In genomic region chr3:5126586-5126985, GRCh38 we compare ENCODE assay signal across 11 cellular contexts. TPM values are rescaled to one million over a fixed set of nuclear protein-coding genes. Genes with fewer than 3 reads are reported as not detected.
DNase-seq lines count a peak whose midpoint lies in the region; ATAC-seq and TF ChIP-seq lines count a peak whose summit lies in the region.
"Had no signal": no experiment of that assay in that cellular context is flagged by ENCODE, and none has a peak within 500 bp of the region (broad histone marks: within the 10 kb centered on the region; RNA-seq: fewer than 3 reads in every experiment).

No MANE protein-coding gene starts in this region.

- CTCF ChIA-PET in activated naive CD4-positive, alpha-beta T cell treated with anti-CD3 and anti-CD28 coated beads, Interleukin-2, amount 10 ng/mL, durations not matched to agents 7 days and 5 days (lab: Charles Lee): interaction anchor here (1.3 kb wide), 1 partner anchor 11 kb away, joined by 3 read pairs; no protein-coding TSS in a partner anchor

- no peak for TF ChIP-seq CTCF in thoracic aorta (IDR thresholded peaks at IDR 0.05)
- TF ChIP-seq CTCF in adrenal gland (IDR thresholded peaks at IDR 0.05): no peak

- no peaks in the 10 kb centered on the region for H3K9me3 Mint-ChIP-seq in activated naive CD4-positive, alpha-beta T cell treated with anti-CD3 and anti-CD28 coated beads, Interleukin-2, amount 50 U/mL, for 72 hours
- no peaks in the 10 kb centered on the region for H3K9me3 Mint-ChIP-seq in activated naive CD4-positive, alpha-beta T cell treated with anti-CD3 and anti-CD28 coated beads, Interleukin-2, amount 10 ng/mL, durations not matched to agents 7 days and 5 days

- peak overlapping the region; percentile 85 to 99 for H3K27ac Mint-ChIP-seq in activated naive CD4-positive, alpha-beta T cell treated with anti-CD3 and anti-CD28 coated beads, Interleukin-2, amount 50 U/mL, for 72 hours
- H3K27ac Mint-ChIP-seq in activated naive CD4-positive, alpha-beta T cell treated with anti-CD3 and anti-CD28 coated beads, Interleukin-2, amount 10 ng/mL, durations not matched to agents 7 days and 5 days: no peak overlapping the region

- H3K27me3 Mint-ChIP-seq in activated naive CD4-positive, alpha-beta T cell treated with anti-CD3 and anti-CD28 coated beads, Interleukin-2, amount 10 ng/mL, durations not matched to agents 7 days and 5 days: no peaks in the 10 kb centered on the region
- H3K27me3 Mint-ChIP-seq: T-helper 17 cell had no signal

- intact Hi-C loops in adrenal gland (cut with DNase I): no loop called here

- peak; percentile 57 for TF ChIP-seq POLR2A in erythroblast (IDR thresholded peaks at IDR 0.05; ENCODE audit: low read length)
- TF ChIP-seq POLR2A in adrenal gland (IDR thresholded peaks at IDR 0.05): no peak

- H3K4me3 Mint-ChIP-seq in activated naive CD4-positive, alpha-beta T cell treated with anti-CD3 and anti-CD28 coated beads, Interleukin-2, amount 10 ng/mL, durations not matched to agents 7 days and 5 days: no peak overlapping the region

- H3K36me3 Mint-ChIP-seq in activated naive CD4-positive, alpha-beta T cell treated with anti-CD3 and anti-CD28 coated beads, Interleukin-2, amount 50 U/mL, for 72 hours: peaks cover 9 to 11% of the 10 kb centered on the region in 2 donors
- H3K36me3 Mint-ChIP-seq in activated naive CD4-positive, alpha-beta T cell treated with anti-CD3 and anti-CD28 coated beads, Interleukin-2, amount 10 ng/mL, durations not matched to agents 7 days and 5 days: peaks cover 12% of the 10 kb centered on the region

- no peaks in the 10 kb centered on the region for H3K36me3 ChIP-seq in thoracic aorta
- no peaks in the 10 kb centered on the region for H3K36me3 ChIP-seq in adrenal gland (replicated peaks in 1 of 2)

- DNase-seq in activated naive CD4-positive, alpha-beta T cell treated with anti-CD3 and anti-CD28 coated beads, Interleukin-2, amount 50 U/mL, for 72 hours (ENCODE audit: low spot score in 2 of 2): no peak
- DNase-seq in activated naive CD4-positive, alpha-beta T cell treated with anti-CD3 and anti-CD28 coated beads, Interleukin-2, amount 10 ng/mL, durations not matched to agents 7 days and 5 days: no peak
- DNase-seq in RKO (ENCODE audit: low spot score) (peak; percentile 45), erythroblast (lab: John Stamatoyannopoulos, UW) (peak; percentile 37 to 59), thoracic aorta (ENCODE audit: low spot score) (no peak), adrenal gland (no peak)
- DNase-seq: NCI-H1092 treated with DMSO at 0.1 percent for 48 hours, NCI-H748 treated with DMSO at 0.1 percent for 48 hours, T-helper 17 cell had no signal

- ATAC-seq in activated naive CD4-positive, alpha-beta T cell treated with anti-CD3 and anti-CD28 coated beads, Interleukin-2, amount 50 U/mL, for 72 hours: peak in 1 of 2 donors; percentile 5
- no peak for ATAC-seq in thoracic aorta (ENCODE audit: insufficient number of reproducible peaks, low FRiP score, low read depth)
- ATAC-seq in GM18867 (IDR thresholded peaks at IDR 0.05; ENCODE audit: unreplicated experiment): no peak
- no peak for ATAC-seq in HG02798 (IDR thresholded peaks at IDR 0.05; ENCODE audit: poor library complexity, unreplicated experiment)
- ATAC-seq: T-helper 17 cell had no signal

- peaks cover 34% of the 10 kb centered on the region for H3K4me1 Mint-ChIP-seq in activated naive CD4-positive, alpha-beta T cell treated with anti-CD3 and anti-CD28 coated beads, Interleukin-2, amount 10 ng/mL, durations not matched to agents 7 days and 5 days

- H3K27ac ChIP-seq in thoracic aorta: peak overlapping the region in 1 of 2 donors; percentile 26
- peak overlapping the region in 2 of 5 donors; percentile 3 to 31 for H3K27ac ChIP-seq in adrenal gland

- peak overlapping the region; percentile 14 for H3K4me3 ChIP-seq in thoracic aorta
- no peak overlapping the region for H3K4me3 ChIP-seq in adrenal gland

- H3K9me3 ChIP-seq in thoracic aorta (no peaks in the 10 kb centered on the region), adrenal gland (replicated peaks in 1 of 3) (no peaks in the 10 kb centered on the region)

- H3K27me3 ChIP-seq in thoracic aorta (replicated peaks; ENCODE audit: insufficient read depth) (no peaks in the 10 kb centered on the region), adrenal gland (no peaks in the 10 kb centered on the region)

- H3K4me1 ChIP-seq in thoracic aorta (ENCODE audit: control insufficient read depth in 1 of 2, low read depth in 2 of 2): peaks cover 40 to 49% of the 10 kb centered on the region in 2 donors
- H3K4me1 ChIP-seq in adrenal gland (replicated peaks in 1 of 2): peaks cover 18 to 40% of the 10 kb centered on the region in 2 donors

RNA-seq across cellular contexts. Expression of gene ARL8B, which starts 4.5 kb away (rescaled TPM):
- 10 to 100 TPM; 39.7 to 78.1 TPM for total RNA-seq in activated naive CD4-positive, alpha-beta T cell treated with anti-CD3 and anti-CD28 coated beads, Interleukin-2, amount 50 U/mL, for 72 hours
- total RNA-seq in thoracic aorta (10 to 100 TPM; 32.8 to 52.6 TPM), adrenal gland (10 to 100 TPM; 30.4 to 78.0 (median 55.9) TPM)
- 100 to 1,000 TPM in 1 of 3 donors, 10 to 100 TPM in 2; 27.8 to 131 (median 36.5) TPM for polyA plus RNA-seq in adrenal gland

Comparison
In these comparisons a context has a peak if more than half of its experiments do, and no peak if none do; other contexts are left out.
1. DNase-seq: peak in RKO (single experiment) and erythroblast (2 of 2); none in activated naive CD4-positive, alpha-beta T cell treated with anti-CD3 and anti-CD28 coated beads, Interleukin-2, amount 50 U/mL, for 72 hours (0 of 2), activated naive CD4-positive, alpha-beta T cell treated with anti-CD3 and anti-CD28 coated beads, Interleukin-2, amount 10 ng/mL, durations not matched to agents 7 days and 5 days (single experiment), thoracic aorta (single experiment) and adrenal gland (0 of 7).